ENCODE assay signal across 8 cellular contexts in genomic region chr6:157669747-157670216, GRCh38.
DNase-seq lines count a peak whose midpoint lies in the region; ATAC-seq lines count a peak whose summit lies in the region.

No MANE protein-coding gene starts in this region.

- ATAC-seq in left cardiac atrium (peak; percentile 89 to 95), HG03460 (IDR thresholded peaks at IDR 0.05; ENCODE audit: unreplicated experiment) (no peak)

- peak overlapping the region; percentile 67 for H3K4me3 ChIP-seq in adipocyte (ENCODE audit: low read length)

- H3K27me3 ChIP-seq in adipocyte (replicated peaks; ENCODE audit: control insufficient read depth, insufficient read depth, low read length) = no peaks in the 10 kb centered on the region

- H3K9ac ChIP-seq in adipocyte (ENCODE audit: low read length) = peak overlapping the region; percentile 84

- H3K9me3 Mint-ChIP-seq in activated CD4-positive, alpha-beta T cell treated with anti-CD3 and anti-CD28 coated beads, Interleukin-2, amount 10 ng/mL, durations not matched to agents 7 days and 5 days = no peaks in the 10 kb centered on the region

- H3K4me1 Mint-ChIP-seq in activated CD4-positive, alpha-beta T cell treated with anti-CD3 and anti-CD28 coated beads, Interleukin-2, amount 10 ng/mL, durations not matched to agents 7 days and 5 days = peaks cover 21% of the 10 kb centered on the region

- H3K9me3 ChIP-seq in adipocyte (ENCODE audit: control insufficient read depth, low read length) = no peaks in the 10 kb centered on the region

- no peak overlapping the region for H3K4me3 Mint-ChIP-seq in activated CD4-positive, alpha-beta T cell treated with anti-CD3 and anti-CD28 coated beads, Interleukin-2, amount 10 ng/mL, durations not matched to agents 7 days and 5 days

- intact Hi-C loops in left cardiac atrium (cut with DNase I) = loop anchor here (5.0 to 10.0 kb wide), 4 partner anchors 55 to 355 kb away; partner anchors contain the start of gene ZDHHC14 (in 1 of the 2)
- intact Hi-C loops in posterior cingulate gyrus (cut with DNase I) = no loop called here

- H3K36me3 Mint-ChIP-seq in activated CD4-positive, alpha-beta T cell treated with anti-CD3 and anti-CD28 coated beads, Interleukin-2, amount 10 ng/mL, durations not matched to agents 7 days and 5 days (ENCODE audit: low read depth) = peaks cover 1% of the 10 kb centered on the region

- CTCF ChIA-PET in activated CD4-positive, alpha-beta T cell treated with anti-CD3 and anti-CD28 coated beads, Interleukin-2, amount 10 ng/mL, durations not matched to agents 7 days and 5 days (lab: Charles Lee) = interaction anchor here (1.2 to 3.2 kb wide), 2 partner anchors 19 to 355 kb away, joined by 3 to 8 read pairs; no protein-coding TSS in a partner anchor

- H3K36me3 ChIP-seq in adipocyte (ENCODE audit: control insufficient read depth, insufficient read depth, low read length, severe bottlenecking) = no peaks in the 10 kb centered on the region

- peaks cover 2% of the 10 kb centered on the region for H3K27me3 Mint-ChIP-seq in activated CD4-positive, alpha-beta T cell treated with anti-CD3 and anti-CD28 coated beads, Interleukin-2, amount 10 ng/mL, durations not matched to agents 7 days and 5 days

- POLR2A ChIA-PET in activated CD4-positive, alpha-beta T cell treated with anti-CD3 and anti-CD28 coated beads, Interleukin-2, amount 10 ng/mL, durations not matched to agents 7 days and 5 days (lab: Charles Lee) = no interaction called here

- DNase-seq in activated CD4-positive, alpha-beta T cell treated with anti-CD3 and anti-CD28 coated beads, Interleukin-2, amount 50 U/mL, for 48 hours = peak; percentile 8 to 16
- no peak for DNase-seq in activated CD4-positive, alpha-beta T cell treated with anti-CD3 and anti-CD28 coated beads, Interleukin-2, amount 10 ng/mL, durations not matched to agents 7 days and 5 days
- DNase-seq in adipocyte (ENCODE audit: low read depth) (peak; percentile 88), left cardiac atrium (peak; percentile 91), posterior cingulate gyrus (peak; percentile 38 to 96 (median 66)), GM19238 (ENCODE audit: insufficient read length, low spot score) (no peak), HK-2 (ENCODE audit: unreplicated experiment) (no peak)

- peaks cover 25% of the 10 kb centered on the region for H3K4me1 ChIP-seq in adipocyte (ENCODE audit: control insufficient read depth, insufficient read depth, low read length)

- no peak overlapping the region for H3K27ac Mint-ChIP-seq in activated CD4-positive, alpha-beta T cell treated with anti-CD3 and anti-CD28 coated beads, Interleukin-2, amount 10 ng/mL, durations not matched to agents 7 days and 5 days

Comparison
In these comparisons a context has a peak if more than half of its experiments do, and no peak if none do; other contexts are left out.
1. DNase-seq: peak in activated CD4-positive, alpha-beta T cell treated with anti-CD3 and anti-CD28 coated beads, Interleukin-2, amount 50 U/mL, for 48 hours (2 of 2), adipocyte (single experiment), left cardiac atrium (single experiment) and posterior cingulate gyrus (10 of 10); none in activated CD4-positive, alpha-beta T cell treated with anti-CD3 and anti-CD28 coated beads, Interleukin-2, amount 10 ng/mL, durations not matched to agents 7 days and 5 days (single experiment), GM19238 (single experiment) and HK-2 (single experiment).